Comparison of ENCODE assay signal across 29 cellular contexts in the genomic region with DNA sequence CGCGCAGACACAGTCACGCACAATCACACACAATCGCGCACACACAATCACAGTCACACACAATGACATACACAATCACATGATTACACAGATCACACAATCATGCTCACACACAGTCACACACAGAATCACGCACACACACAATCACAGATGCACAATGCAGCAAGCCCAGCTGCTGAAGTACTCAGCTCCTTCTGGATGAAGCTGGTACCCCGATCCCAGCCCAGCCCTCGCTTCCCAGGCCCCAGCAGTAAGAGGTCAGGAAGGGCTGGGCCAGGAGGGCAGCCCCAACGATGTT.
"Had no signal": no experiment of that assay in that cellular context is flagged by ENCODE, and none has a peak within 500 bp of the region (broad histone marks: within the 10 kb centered on the region; RNA-seq: fewer than 3 reads in every experiment).

No MANE protein-coding gene starts in this region.

- H3K36me3 Mint-ChIP-seq: activated naive CD8-positive, alpha-beta T cell treated with anti-CD3 and anti-CD28 coated beads, Interleukin-2, amount 10 ng/mL, durations not matched to agents 7 days and 5 days; brain; naive thymus-derived CD4-positive, alpha-beta T cell; stimulated activated effector memory CD8-positive, alpha-beta T cell treated with anti-CD3 and anti-CD28 coated beads, Interleukin-12 subunit alpha, Interleukin-12 subunit beta, amount 100 ng/mL, for 72 hours; T-cell had no signal

- H3K4me3 Mint-ChIP-seq: activated B cell treated with CpG ODN at 0.5 μM for 24 hours; activated CD4-positive, alpha-beta T cell treated with anti-CD3 and anti-CD28 coated beads for 36 hours; activated CD8-positive, alpha-beta memory T cell treated with anti-CD3 and anti-CD28 coated beads, Interleukin-2, amount 10 ng/mL, durations not matched to agents 7 days and 5 days; activated CD8-positive, alpha-beta T cell treated with anti-CD3 and anti-CD28 coated beads, Interleukin-2, amount 10 ng/mL, durations not matched to agents 7 days and 5 days; activated naive CD4-positive, alpha-beta T cell treated with anti-CD3 and anti-CD28 coated beads for 36 hours; activated naive CD8-positive, alpha-beta T cell treated with anti-CD3 and anti-CD28 coated beads, Interleukin-2, amount 10 ng/mL, durations not matched to agents 7 days and 5 days; naive thymus-derived CD4-positive, alpha-beta T cell; stimulated activated effector memory CD8-positive, alpha-beta T cell treated with anti-CD3 and anti-CD28 coated beads, Interleukin-12 subunit alpha, Interleukin-12 subunit beta, amount 100 ng/mL, for 72 hours; T-cell; T-helper 2 cell treated with Interferon-gamma antibody and Interleukin-4, amounts not matched to agents 5 μg/mL and 100 μg/mL, for 36 hours had no signal

- H3K27ac Mint-ChIP-seq: activated B cell treated with CpG ODN at 0.5 μM for 24 hours; activated CD4-positive, alpha-beta T cell treated with anti-CD3 and anti-CD28 coated beads for 36 hours; activated CD8-positive, alpha-beta memory T cell treated with anti-CD3 and anti-CD28 coated beads, Interleukin-2, amount 10 ng/mL, durations not matched to agents 7 days and 5 days; activated CD8-positive, alpha-beta T cell treated with anti-CD3 and anti-CD28 coated beads, Interleukin-2, amount 10 ng/mL, durations not matched to agents 7 days and 5 days; activated naive CD4-positive, alpha-beta T cell treated with anti-CD3 and anti-CD28 coated beads for 36 hours; activated naive CD8-positive, alpha-beta T cell treated with anti-CD3 and anti-CD28 coated beads, Interleukin-2, amount 10 ng/mL, durations not matched to agents 7 days and 5 days; stimulated activated effector memory CD8-positive, alpha-beta T cell treated with anti-CD3 and anti-CD28 coated beads, Interleukin-12 subunit alpha, Interleukin-12 subunit beta, amount 100 ng/mL, for 72 hours; T-cell; T-helper 2 cell treated with Interferon-gamma antibody and Interleukin-4, amounts not matched to agents 5 μg/mL and 100 μg/mL, for 36 hours had no signal

- H3K9me3 ChIP-seq: ascending aorta, gastroesophageal sphincter, pancreas, prostate gland, sigmoid colon, stomach, thyroid gland had no signal

- ATAC-seq: activated CD4-positive, alpha-beta T cell treated with anti-CD3 and anti-CD28 coated beads for 36 hours; activated CD8-positive, alpha-beta memory T cell treated with anti-CD3 and anti-CD28 coated beads, Interleukin-2, amount 10 ng/mL, durations not matched to agents 7 days and 5 days; activated CD8-positive, alpha-beta T cell treated with anti-CD3 and anti-CD28 coated beads, Interleukin-2, amount 10 ng/mL, durations not matched to agents 7 days and 5 days; gastroesophageal sphincter; left cardiac atrium; naive thymus-derived CD4-positive, alpha-beta T cell; pancreas; stimulated activated effector memory CD8-positive, alpha-beta T cell treated with anti-CD3 and anti-CD28 coated beads, Interleukin-12 subunit alpha, Interleukin-12 subunit beta, amount 100 ng/mL, for 72 hours; T-cell had no signal

- H3K27ac ChIP-seq: ascending aorta, gastroesophageal sphincter, pancreas, prostate gland, sigmoid colon, stomach, thyroid gland had no signal

- FAIRE-seq: endothelial cell of umbilical vein, keratinocyte, pancreas, small intestine had no signal

- H3K27me3 Mint-ChIP-seq: activated CD4-positive, alpha-beta T cell treated with anti-CD3 and anti-CD28 coated beads for 36 hours had no signal

- H3K27me3 ChIP-seq: ascending aorta, gastroesophageal sphincter, pancreas, sigmoid colon, stomach, thyroid gland had no signal

- DNase-seq: activated B cell treated with CpG ODN at 0.5 μM for 24 hours; activated CD4-positive, alpha-beta T cell treated with anti-CD3 and anti-CD28 coated beads for 36 hours; activated CD8-positive, alpha-beta memory T cell treated with anti-CD3 and anti-CD28 coated beads, Interleukin-2, amount 10 ng/mL, durations not matched to agents 7 days and 5 days; activated CD8-positive, alpha-beta T cell treated with anti-CD3 and anti-CD28 coated beads, Interleukin-2, amount 10 ng/mL, durations not matched to agents 7 days and 5 days; activated effector memory CD4-positive, alpha-beta T cell treated with Interleukin-2 at 50 U/mL for 16 hours; activated naive CD4-positive, alpha-beta T cell treated with anti-CD3 and anti-CD28 coated beads for 36 hours; activated naive CD8-positive, alpha-beta T cell treated with anti-CD3 and anti-CD28 coated beads, Interleukin-2, amount 10 ng/mL, durations not matched to agents 7 days and 5 days; caudate nucleus; head of caudate nucleus; hippocampal formation; left cardiac atrium; mammary epithelial cell; midbrain; naive thymus-derived CD4-positive, alpha-beta T cell; sigmoid colon; small intestine; stimulated activated CD4-positive, alpha-beta T cell treated with anti-CD3 and anti-CD28 coated beads, Interleukin-4, amount 100 ng/mL, for 24 hours; stomach; T-cell; thyroid gland had no signal

- H3K36me3 ChIP-seq: ascending aorta, gastroesophageal sphincter, pancreas, prostate gland, sigmoid colon, stomach, thyroid gland had no signal

- H3K9me3 Mint-ChIP-seq: activated B cell treated with CpG ODN at 0.5 μM for 24 hours; activated naive CD4-positive, alpha-beta T cell treated with anti-CD3 and anti-CD28 coated beads for 36 hours; stimulated activated effector memory CD8-positive, alpha-beta T cell treated with anti-CD3 and anti-CD28 coated beads, Interleukin-12 subunit alpha, Interleukin-12 subunit beta, amount 100 ng/mL, for 72 hours; T-cell had no signal

- H3K4me3 ChIP-seq: ascending aorta, gastroesophageal sphincter, pancreas, prostate gland, sigmoid colon, stomach, thyroid gland had no signal

- H3K4me1 Mint-ChIP-seq: activated CD8-positive, alpha-beta memory T cell treated with anti-CD3 and anti-CD28 coated beads, Interleukin-2, amount 10 ng/mL, durations not matched to agents 7 days and 5 days had no signal

- H3K4me1 ChIP-seq: ascending aorta, pancreas, prostate gland, thyroid gland had no signal
